In genomic region chr17:67600408-67600807, GRCh38 we compare ENCODE assay signal across 23 cellular contexts.
"Had no signal": no experiment of that assay in that cellular context is flagged by ENCODE, and none has a peak within 500 bp of the region (broad histone marks: within the 10 kb centered on the region; RNA-seq: fewer than 3 reads in every experiment).

No MANE protein-coding gene starts in this region.

- H3K4me3 ChIP-seq: left ventricle myocardium inferior, lung, ovary, right atrium auricular region, skin epidermis, tibial nerve, uterus had no signal

- H3K36me3 Mint-ChIP-seq: natural killer cell treated with Interleukin-12 subunit alpha and Interleukin-12 subunit beta and Interleukin-15 and Interleukin-18, amount 100 ng/mL, for 72 hours had no signal

- H3K36me3 ChIP-seq: left ventricle myocardium inferior, ovary, right atrium auricular region, tibial nerve, uterus had no signal

- ATAC-seq: natural killer cell treated with Interleukin-12 subunit alpha and Interleukin-12 subunit beta and Interleukin-15 and Interleukin-18, amount 100 ng/mL, for 72 hours; sciatic nerve; stimulated activated memory B cell treated with anti-CD40 and anti-IgM and Interleukin-4, amounts not matched to agents 10 μg/mL and 1 μg/mL and 100 μg/mL, for 72 hours; stimulated activated naive CD8-positive, alpha-beta T cell treated with anti-CD3 and anti-CD28 coated beads, Interleukin-15, amount 100 ng/mL, for 72 hours had no signal

- H3K27ac Mint-ChIP-seq: mesothelial cell of epicardium; stimulated activated memory B cell treated with anti-CD40 and anti-IgM and Interleukin-4, amounts not matched to agents 10 μg/mL and 1 μg/mL and 100 μg/mL, for 72 hours; type B pancreatic cell had no signal

- H3K27me3 Mint-ChIP-seq: naive B cell; natural killer cell treated with Interleukin-12 subunit alpha and Interleukin-12 subunit beta and Interleukin-15 and Interleukin-18, amount 100 ng/mL, for 72 hours; progenitor cell of endocrine pancreas; stimulated activated memory B cell treated with anti-CD40 and anti-IgM and Interleukin-4, amounts not matched to agents 10 μg/mL and 1 μg/mL and 100 μg/mL, for 72 hours; stimulated activated naive CD8-positive, alpha-beta T cell treated with anti-CD3 and anti-CD28 coated beads, Interleukin-15, amount 100 ng/mL, for 72 hours; type B pancreatic cell had no signal

- H3K27ac ChIP-seq: left ventricle myocardium inferior, ovary, right atrium auricular region, skin epidermis, tibial nerve, uterus had no signal

- H3K27me3 ChIP-seq: ovary, right atrium auricular region, tibial nerve, uterus had no signal

- H3K4me3 Mint-ChIP-seq: mesothelial cell of epicardium; naive B cell; natural killer cell treated with Interleukin-12 subunit alpha and Interleukin-12 subunit beta and Interleukin-15 and Interleukin-18, amount 100 ng/mL, for 72 hours; stimulated activated memory B cell treated with anti-CD40 and anti-IgM and Interleukin-4, amounts not matched to agents 10 μg/mL and 1 μg/mL and 100 μg/mL, for 72 hours; stimulated activated naive CD8-positive, alpha-beta T cell treated with anti-CD3 and anti-CD28 coated beads, Interleukin-15, amount 100 ng/mL, for 72 hours; type B pancreatic cell had no signal

- H3K9me3 Mint-ChIP-seq: natural killer cell treated with Interleukin-12 subunit alpha and Interleukin-12 subunit beta and Interleukin-15 and Interleukin-18, amount 100 ng/mL, for 72 hours; stimulated activated naive CD8-positive, alpha-beta T cell treated with anti-CD3 and anti-CD28 coated beads, Interleukin-15, amount 100 ng/mL, for 72 hours had no signal

- H3K9me3 ChIP-seq: ovary, right atrium auricular region, tibial nerve, uterus had no signal

- DNase-seq: islet precursor cell; left ventricle myocardium inferior; mesendoderm; naive B cell; stimulated activated CD4-positive, alpha-beta T cell treated with anti-CD3 and anti-CD28 coated beads, Interleukin-12 subunit alpha, Interleukin-12 subunit beta, amount 100 ng/mL, for 4 hours; stimulated activated CD4-positive, alpha-beta T cell treated with anti-CD3 and anti-CD28 coated beads, Interleukin-15, amount 100 ng/mL, for 24 hours; stimulated activated CD4-positive, alpha-beta T cell treated with anti-CD3 and anti-CD28 coated beads, Interleukin-2, amount 100 ng/mL, for 24 hours; stimulated activated CD4-positive, alpha-beta T cell treated with anti-CD3 and anti-CD28 coated beads, Interleukin-4, amount 100 ng/mL, for 24 hours; stimulated activated naive CD4-positive, alpha-beta T cell treated with Interleukin-2 at 50 U/mL for 16 hours; stimulated activated naive CD8-positive, alpha-beta T cell treated with anti-CD3 and anti-CD28 coated beads, Interleukin-15, amount 100 ng/mL, for 72 hours; substantia nigra; uterus had no signal

- H3K4me1 Mint-ChIP-seq: stimulated activated memory B cell treated with anti-CD40 and anti-IgM and Interleukin-4, amounts not matched to agents 10 μg/mL and 1 μg/mL and 100 μg/mL, for 72 hours had no signal

- H3K4me1 ChIP-seq: uterus had no signal
